ENCODE assay signal across 10 cellular contexts in genomic region chr17:1787301-1787902, GRCh38. TPM values are rescaled to one million over a fixed set of nuclear protein-coding genes. Genes with fewer than 3 reads are reported as not detected.
DNase-seq lines count a peak whose midpoint lies in the region; ATAC-seq and TF ChIP-seq lines count a peak whose summit lies in the region.
"Had no signal": no experiment of that assay in that cellular context is flagged by ENCODE, and none has a peak within 500 bp of the region (broad histone marks: within the 10 kb centered on the region; RNA-seq: fewer than 3 reads in every experiment).

No MANE protein-coding gene starts in this region.

- no peak overlapping the region for H3K4ac ChIP-seq in H9 (ENCODE audit: low read depth, low read length)

- H4K91ac ChIP-seq in H9 (ENCODE audit: insufficient read length, low read depth, low read length), result no peak overlapping the region

- no peaks in the 10 kb centered on the region for H4K20me1 ChIP-seq in H9 (ENCODE audit: control insufficient read depth, insufficient read depth, insufficient read length)

- H3K18ac ChIP-seq in H9 (ENCODE audit: insufficient read length, low read depth, low read length), result no peak overlapping the region

- H3K56ac ChIP-seq in H9 (ENCODE audit: insufficient read length, low read depth, low read length), result no peak overlapping the region

- no peak overlapping the region for H2AFZ ChIP-seq in H9 (ENCODE audit: low read length)

- peak; percentile 38 to 68 for ATAC-seq in right cardiac atrium
- ATAC-seq in stimulated activated naive B cell treated with anti-CD40 and anti-IgM and Interleukin-4, amounts not matched to agents 10 μg/mL and 1 μg/mL and 100 μg/mL, for 72 hours (replicated peaks), result no peak

- H3K4me1 ChIP-seq in right cardiac atrium (ENCODE audit: control insufficient read depth, insufficient read depth, low read length) (peaks cover 22% of the 10 kb centered on the region), skeletal muscle tissue (ENCODE audit: control insufficient read depth in 3 of 3, insufficient read depth in 3 of 3, low read length in 3 of 3) (peaks cover 50 to 51% (median 51%) of the 10 kb centered on the region in 3 donors), H9 (ENCODE audit: insufficient read depth, low read length) (no peaks in the 10 kb centered on the region)

- H4K8ac ChIP-seq in H9 (replicated peaks; ENCODE audit: insufficient read length, low read depth, low read length), result no peak overlapping the region

- 65% methylated on average over 16 of the region's 16 CpGs for WGBS in right cardiac atrium
- WGBS in H9 (ENCODE audit: extremely low coverage, insufficient read length, low lambda C conversion rate), result no CpG with 5 or more reads among the region's 16 CpGs

- H3K9me3 ChIP-seq in right cardiac atrium (ENCODE audit: control insufficient read depth, low read length), result no peaks in the 10 kb centered on the region
- no peaks in the 10 kb centered on the region for H3K9me3 ChIP-seq in skeletal muscle tissue (ENCODE audit: control insufficient read depth in 3 of 3, low read length in 3 of 3)
- H3K9me3 ChIP-seq in H9 (ENCODE audit: control insufficient read depth, low read depth, low read length), result no peaks in the 10 kb centered on the region

- H3K9ac ChIP-seq in skeletal muscle tissue (ENCODE audit: low read depth in 1 of 3, low read length in 3 of 3), result peak overlapping the region; percentile 41 to 75 (median 54)
- H3K9ac ChIP-seq in H9 (ENCODE audit: extremely low read depth, insufficient read length, low read length), result no peak overlapping the region

- H2BK20ac ChIP-seq in H9 (ENCODE audit: low read depth, low read length, poor library complexity, severe bottlenecking), result no peak overlapping the region

- H3K36me3 ChIP-seq in skeletal muscle tissue (ENCODE audit: control insufficient read depth in 3 of 3, insufficient read depth in 3 of 3, low read length in 3 of 3), result peaks cover 0 to 3% (median 2%) of the 10 kb centered on the region in 3 donors

- no peak overlapping the region for H3K14ac ChIP-seq in H9 (ENCODE audit: insufficient read depth, low read length)

- H3K9me3 Mint-ChIP-seq in endothelial cell (ENCODE audit: unreplicated experiment) (no peaks in the 10 kb centered on the region), H9 (no peaks in the 10 kb centered on the region)
- H3K9me3 Mint-ChIP-seq in stimulated activated naive B cell treated with anti-CD40 and anti-IgM and Interleukin-4, amounts not matched to agents 10 μg/mL and 1 μg/mL and 100 μg/mL, for 72 hours, result no peaks in the 10 kb centered on the region
- H3K9me3 Mint-ChIP-seq: T-helper 1 cell treated with Interleukin-12 subunit alpha and Interleukin-12 subunit beta and Interleukin-4 antibody, amounts not matched to agents 30 μg/mL and 1 μg/mL, for 36 hours had no signal

- TF ChIP-seq CTCF in astrocyte of the cerebellum (IDR thresholded peaks at IDR 0.05; ENCODE audit: low read depth, low read length, missing control alignments) (no peak), endothelial cell (IDR thresholded peaks at IDR 0.05; ENCODE audit: unreplicated experiment) (no peak), H9 (conservative IDR thresholded peaks at IDR 0.05) (no peak)

- intact Hi-C loops in right cardiac atrium (cut with DNase I), result loop anchor here in 1 of 4 donors (10.0 kb wide), 1 partner anchor 133 kb away; no protein-coding TSS in a partner anchor

- H2BK12ac ChIP-seq in H9 (ENCODE audit: insufficient read length, low read depth, low read length), result no peak overlapping the region

- no peak overlapping the region for H3T11ph ChIP-seq in H9 (ENCODE audit: low read length)

- DNase-seq in GM04503 (ENCODE audit: low read depth), result peak; percentile 75
- peak; percentile 84 for DNase-seq in astrocyte of the cerebellum (ENCODE audit: low read depth)
- DNase-seq in right cardiac atrium, result peak; percentile 54 to 81 (median 81)
- DNase-seq in NCI-H2171 (lab: John Stamatoyannopoulos, UW), result no peak
- DNase-seq in endothelial cell (ENCODE audit: low spot score), result no peak
- DNase-seq in H9, result no peak
- DNase-seq in stimulated activated naive B cell treated with anti-CD40 and anti-IgM and Interleukin-4, amounts not matched to agents 10 μg/mL and 1 μg/mL and 100 μg/mL, for 72 hours, result no peak
- DNase-seq: stimulated activated CD8-positive, alpha-beta memory T cell treated with anti-CD3 and anti-CD28 coated beads, Interleukin-4, amount 100 ng/mL, for 48 hours had no signal

- H3K27ac ChIP-seq in right cardiac atrium (ENCODE audit: low read length) (peak overlapping the region; percentile 98), skeletal muscle tissue (ENCODE audit: low read depth, low read length) (peak overlapping the region; percentile 94), H9 (ENCODE audit: insufficient read length, low read depth, low read length) (no peak overlapping the region)

- peaks cover 24% of the 10 kb centered on the region for H3K36me3 Mint-ChIP-seq in endothelial cell (ENCODE audit: low read depth, unreplicated experiment)
- peaks cover 21 to 52% (median 43%) of the 10 kb centered on the region in 3 experiments; a peak in 6 of 7 replicates for H3K36me3 Mint-ChIP-seq in H9 (ENCODE audit: insufficient read depth in 1 of 3, low read depth in 3 of 3)
- H3K36me3 Mint-ChIP-seq in stimulated activated naive B cell treated with anti-CD40 and anti-IgM and Interleukin-4, amounts not matched to agents 10 μg/mL and 1 μg/mL and 100 μg/mL, for 72 hours, result peaks cover 9 to 29% of the 10 kb centered on the region in 2 donors

- no peak overlapping the region for H4K5ac ChIP-seq in H9 (ENCODE audit: insufficient read length, low read depth, low read length)

- H3K27ac Mint-ChIP-seq in endothelial cell (ENCODE audit: unreplicated experiment) (no peak overlapping the region), H9 (no peak overlapping the region; a peak in 1 of 7 replicates)
- H3K27ac Mint-ChIP-seq in stimulated activated naive B cell treated with anti-CD40 and anti-IgM and Interleukin-4, amounts not matched to agents 10 μg/mL and 1 μg/mL and 100 μg/mL, for 72 hours, result no peak overlapping the region
- H3K27ac Mint-ChIP-seq: T-helper 1 cell treated with Interleukin-12 subunit alpha and Interleukin-12 subunit beta and Interleukin-4 antibody, amounts not matched to agents 30 μg/mL and 1 μg/mL, for 36 hours had no signal

- H3K27me3 Mint-ChIP-seq in endothelial cell (ENCODE audit: unreplicated experiment) (no peaks in the 10 kb centered on the region), H9 (ENCODE audit: low read depth) (no peaks in the 10 kb centered on the region)
- H3K27me3 Mint-ChIP-seq in stimulated activated naive B cell treated with anti-CD40 and anti-IgM and Interleukin-4, amounts not matched to agents 10 μg/mL and 1 μg/mL and 100 μg/mL, for 72 hours, result no peaks in the 10 kb centered on the region

- no peak overlapping the region for H2BK120ac ChIP-seq in H9 (ENCODE audit: low read depth, low read length, poor library complexity, severe bottlenecking)

- no peak overlapping the region for H3K4me2 ChIP-seq in H9 (ENCODE audit: insufficient read depth, insufficient read length, low read length)

- in situ Hi-C loops in astrocyte of the cerebellum (cut with HindIII; ENCODE audit: low sequenced_read_pairs), result loop anchor here (10.0 kb wide), 2 partner anchors 133 to 207 kb away; no protein-coding TSS in a partner anchor

- no peaks in the 10 kb centered on the region for H3K79me2 ChIP-seq in H9 (ENCODE audit: insufficient read depth, low read length)

- H3K23me2 ChIP-seq in H9 (ENCODE audit: insufficient read length, low read depth, low read length, poor library complexity, severe bottlenecking), result no peaks in the 10 kb centered on the region

- H3K4me1 Mint-ChIP-seq in endothelial cell (ENCODE audit: unreplicated experiment) (no peaks in the 10 kb centered on the region), H9 (no peaks in the 10 kb centered on the region)
- H3K4me1 Mint-ChIP-seq in stimulated activated naive B cell treated with anti-CD40 and anti-IgM and Interleukin-4, amounts not matched to agents 10 μg/mL and 1 μg/mL and 100 μg/mL, for 72 hours, result peaks cover 18 to 20% of the 10 kb centered on the region in 2 donors

- no peak overlapping the region for H3K23ac ChIP-seq in H9 (ENCODE audit: insufficient read length, low read depth, low read length)

- no peaks in the 10 kb centered on the region for H3K79me1 ChIP-seq in H9 (ENCODE audit: insufficient read depth, low read depth, low read length, poor library complexity, severe bottlenecking)

- H2BK5ac ChIP-seq in H9 (ENCODE audit: insufficient read length, low read length), result no peak overlapping the region

- no peak overlapping the region for H2AK5ac ChIP-seq in H9 (ENCODE audit: insufficient read length, low read length)

- no peak overlapping the region for H2BK15ac ChIP-seq in H9 (ENCODE audit: low read depth, low read length)

- H3K4me3 ChIP-seq in astrocyte of the cerebellum (ENCODE audit: low read depth, low read length) (no peak overlapping the region), right cardiac atrium (ENCODE audit: low read length) (no peak overlapping the region), skeletal muscle tissue (ENCODE audit: low read length in 3 of 3) (peak overlapping the region; percentile 15 to 60 (median 33))

- H3K4me3 Mint-ChIP-seq in endothelial cell (ENCODE audit: unreplicated experiment) (no peak overlapping the region), H9 (no peak overlapping the region)
- H3K4me3 Mint-ChIP-seq in stimulated activated naive B cell treated with anti-CD40 and anti-IgM and Interleukin-4, amounts not matched to agents 10 μg/mL and 1 μg/mL and 100 μg/mL, for 72 hours, result no peak overlapping the region
- H3K4me3 Mint-ChIP-seq: T-helper 1 cell treated with Interleukin-12 subunit alpha and Interleukin-12 subunit beta and Interleukin-4 antibody, amounts not matched to agents 30 μg/mL and 1 μg/mL, for 36 hours had no signal

- H3K27me3 ChIP-seq in right cardiac atrium (ENCODE audit: control insufficient read depth, insufficient read depth) (no peaks in the 10 kb centered on the region), skeletal muscle tissue (ENCODE audit: control insufficient read depth in 3 of 3, insufficient read depth in 3 of 3, low read length in 3 of 3) (no peaks in the 10 kb centered on the region), H9 (ENCODE audit: insufficient read depth, low read length) (no peaks in the 10 kb centered on the region)

RNA-seq across cellular contexts. Expression of gene SERPINF1, which starts 25.5 kb away (rescaled TPM):
- total RNA-seq in right cardiac atrium (100 to 1,000 TPM; 160 to 288 (median 264) TPM), skeletal muscle tissue (328 TPM), endothelial cell (ENCODE audit: unreplicated experiment) (0.77 TPM), H9 (2021) (19.6 and 22.5 TPM in 2 replicates)
- 215 TPM for polyA plus RNA-seq in right cardiac atrium

RNA-seq across cellular contexts. Expression of gene SMYD4, which starts 42.3 kb away (rescaled TPM):
- total RNA-seq in right cardiac atrium (10 to 100 TPM; 10.3 to 14.6 (median 11.4) TPM), skeletal muscle tissue (8.4 TPM), endothelial cell (ENCODE audit: unreplicated experiment) (19.3 TPM), H9 (2021) (28.8 and 29.0 TPM in 2 replicates)
- polyA plus RNA-seq in right cardiac atrium, result 6.5 TPM

RNA-seq across cellular contexts. Expression of gene RPA1, which starts 42.4 kb away (rescaled TPM):
- total RNA-seq in right cardiac atrium (100 to 1,000 TPM in 1 of 4 donors, 10 to 100 TPM in 3; 68.1 to 103 (median 81.6) TPM), skeletal muscle tissue (26.1 TPM), endothelial cell (ENCODE audit: unreplicated experiment) (105 TPM), H9 (2021) (215 and 220 TPM in 2 replicates)
- 28.0 TPM for polyA plus RNA-seq in right cardiac atrium

RNA-seq across cellular contexts. Expression of gene SERPINF2, which starts 44.7 kb away (rescaled TPM):
- total RNA-seq in right cardiac atrium (1 to 10 TPM in 3 of 4 donors, under 1 TPM in 1; 0.45 to 2.1 (median 1.2) TPM), skeletal muscle tissue (not detected), endothelial cell (ENCODE audit: unreplicated experiment) (0.56 TPM), H9 (2021) (0.50 and 0.68 TPM in 2 replicates)
- 1.1 TPM for polyA plus RNA-seq in right cardiac atrium

Comparison
In these comparisons a context has a peak if more than half of its experiments do, and no peak if none do; other contexts are left out.
1. DNase-seq: peak in GM04503 (single experiment), astrocyte of the cerebellum (single experiment) and right cardiac atrium (3 of 3); none in NCI-H2171 (single experiment), endothelial cell (single experiment), H9 (single experiment) and stimulated activated naive B cell treated with anti-CD40 and anti-IgM and Interleukin-4, amounts not matched to agents 10 μg/mL and 1 μg/mL and 100 μg/mL, for 72 hours (single experiment).
2. H3K4me3 ChIP-seq: peak in skeletal muscle tissue (3 of 3); none in astrocyte of the cerebellum (single experiment) and right cardiac atrium (single experiment).
3. ATAC-seq: peak in right cardiac atrium (2 of 2); none in stimulated activated naive B cell treated with anti-CD40 and anti-IgM and Interleukin-4, amounts not matched to agents 10 μg/mL and 1 μg/mL and 100 μg/mL, for 72 hours (0 of 2).
4. RNA of gene SERPINF1, which starts 25.5 kb away (total RNA-seq): 328 TPM in skeletal muscle tissue (single experiment), 160 to 288 TPM in right cardiac atrium and 19.6 to 22.5 TPM in H9; 0.77 TPM in endothelial cell (single experiment); every median in the first group is over 10 times any median in the second.